ENCODE assay signal across 8 cellular contexts in genomic region chr2:118881490-118882129, GRCh38. TPM values are rescaled to one million over a fixed set of nuclear protein-coding genes. Genes with fewer than 3 reads are reported as not detected.
DNase-seq lines count a peak whose midpoint lies in the region; ATAC-seq and TF ChIP-seq lines count a peak whose summit lies in the region.

No MANE protein-coding gene starts in this region.

- no TSS peak for BruUV-seq in Calu3 (replicated peaks; lab: Mats Ljungman, UMichigan)

- H3K9me3 Mint-ChIP-seq in Calu3 (ENCODE audit: low read depth, unreplicated experiment) = no peaks in the 10 kb centered on the region
- no peaks in the 10 kb centered on the region for H3K9me3 Mint-ChIP-seq in neural crest cell

- ATAC-seq in GM21360 (IDR thresholded peaks at IDR 0.05; ENCODE audit: unreplicated experiment) (peak; percentile 91), HG03575 (IDR thresholded peaks at IDR 0.05; ENCODE audit: extremely low read depth, insufficient number of reproducible peaks, low FRiP score, unreplicated experiment) (peak; percentile 71), esophagus mucosa (peak; percentile 97)

- CTCF ChIA-PET in Calu3 (lab: Charles Lee) = interaction anchor here (0.7 to 1.9 kb wide), 10 partner anchors 11 to 878 kb away, joined by 3 to 10 read pairs (median 3); no protein-coding TSS in a partner anchor

- no peak overlapping the region for H3K27ac ChIP-seq in tibial artery

- H3K9me3 ChIP-seq in tibial artery = no peaks in the 10 kb centered on the region

- H3K36me3 ChIP-seq in tibial artery = no peaks in the 10 kb centered on the region

- intact Hi-C loops in Calu3 (cut with micrococcal nuclease; ENCODE audit: unreplicated experiment) = loop anchor here (1.0 to 5.0 kb wide), 4 partner anchors 129 to 431 kb away; no protein-coding TSS in a partner anchor
- intact Hi-C loops in tibial artery (cut with DNase I; ENCODE audit: low total_unique reads) = loop anchor here (10.0 kb wide), 1 partner anchor 413 kb away; no protein-coding TSS in a partner anchor

- H3K27me3 ChIP-seq in tibial artery = peaks cover 0 to 35% of the 10 kb centered on the region in 2 donors

- TF ChIP-seq CTCF in Calu3 (IDR thresholded peaks at IDR 0.05; ENCODE audit: unreplicated experiment) = peak; percentile 78
- TF ChIP-seq CTCF in neural crest cell (conservative IDR thresholded peaks at IDR 0.05) = peak; percentile 90
- peak; percentile 59 to 63 for TF ChIP-seq CTCF in tibial artery (IDR thresholded peaks at IDR 0.05)

- H3K27me3 Mint-ChIP-seq in Calu3 (ENCODE audit: unreplicated experiment) = peaks cover 52% of the 10 kb centered on the region
- peaks cover 69% of the 10 kb centered on the region for H3K27me3 Mint-ChIP-seq in neural crest cell (ENCODE audit: low read depth)

- H3K4me3 ChIP-seq in tibial artery = no peak overlapping the region

- H3K4me1 Mint-ChIP-seq in Calu3 (ENCODE audit: low read depth, unreplicated experiment) = peaks cover 9% of the 10 kb centered on the region
- no peaks in the 10 kb centered on the region for H3K4me1 Mint-ChIP-seq in neural crest cell

- H3K4me3 Mint-ChIP-seq in Calu3 (ENCODE audit: low read depth, unreplicated experiment) (no peak overlapping the region), neural crest cell (no peak overlapping the region)

- H3K4me1 ChIP-seq in tibial artery = peaks cover 0 to 3% (median 1%) of the 10 kb centered on the region in 4 donors

- DNase-seq in Calu3 (peak; percentile 88), NOMO-1 treated with dmso at 0.1 percent for 144 hours (lab: John Stamatoyannopoulos, UW; ENCODE audit: unreplicated experiment) (peak; percentile 40), neural crest cell (ENCODE audit: low read depth, low spot score) (peak; percentile 69), tibial artery (no peak)
- peak; percentile 13 for DNase-seq in activated CD8-positive, alpha-beta memory T cell treated with anti-CD3 and anti-CD28 coated beads, Interleukin-2, amount 50 U/mL, for 24 hours (ENCODE audit: extremely low read depth)

- H3K36me3 Mint-ChIP-seq in Calu3 (ENCODE audit: insufficient read depth, unreplicated experiment) = no peaks in the 10 kb centered on the region
- no peaks in the 10 kb centered on the region for H3K36me3 Mint-ChIP-seq in neural crest cell (ENCODE audit: low read depth)

- H3K27ac Mint-ChIP-seq in Calu3 (ENCODE audit: unreplicated experiment) = no peak overlapping the region
- no peak overlapping the region for H3K27ac Mint-ChIP-seq in neural crest cell (ENCODE audit: unreplicated experiment)

RNA-seq across cellular contexts. Expression of gene EN1, which starts 34.2 kb away (rescaled TPM):
- 2.3 TPM in 2 replicates for total RNA-seq in Calu3 (2022)
- total RNA-seq in esophagus mucosa = 0.08 TPM
- 12.6 and 13.9 TPM in 2 replicates for total RNA-seq in neural crest cell

Comparison
In these comparisons a context has a peak if more than half of its experiments do, and no peak if none do; other contexts are left out.
1. DNase-seq: peak in Calu3 (single experiment), NOMO-1 treated with dmso at 0.1 percent for 144 hours (single experiment), activated CD8-positive, alpha-beta memory T cell treated with anti-CD3 and anti-CD28 coated beads, Interleukin-2, amount 50 U/mL, for 24 hours (single experiment) and neural crest cell (single experiment); none in tibial artery (0 of 2).
2. Peak in every context shown above with its lines, with median percentiles within 50 percentile points of each other: CTCF ChIP-seq and ATAC-seq.